ENCODE assay signal across 29 cellular contexts in genomic region chr6:120990866-120991265, GRCh38.
"Had no signal": no experiment of that assay in that cellular context is flagged by ENCODE, and none has a peak within 500 bp of the region (broad histone marks: within the 10 kb centered on the region; RNA-seq: fewer than 3 reads in every experiment).

No MANE protein-coding gene starts in this region.

- H3K27ac Mint-ChIP-seq: stimulated activated effector memory CD8-positive, alpha-beta T cell treated with anti-CD3 and anti-CD28 coated beads, Interleukin-12 subunit alpha, Interleukin-12 subunit beta, amount 100 ng/mL, for 72 hours; stimulated activated memory B cell treated with anti-CD40 and anti-IgM and Interleukin-4, amounts not matched to agents 10 μg/mL and 1 μg/mL and 100 μg/mL, for 72 hours; stimulated activated naive B cell treated with anti-CD40 and anti-IgM and Interleukin-4, amounts not matched to agents 10 μg/mL and 1 μg/mL and 100 μg/mL, for 72 hours; stimulated activated naive CD8-positive, alpha-beta T cell treated with anti-CD3 and anti-CD28 coated beads, Interleukin-15, amount 100 ng/mL, for 72 hours; stimulated activated naive CD8-positive, alpha-beta T cell treated with anti-CD3 and anti-CD28 coated beads, Interleukin-15, Interleukin-2, amounts not matched to agents 100 ng/mL and 50 ng/mL, for 24 hours; type B pancreatic cell had no signal

- H3K27ac ChIP-seq: stomach, suprapubic skin, testis, thoracic aorta, thyroid gland, tibial artery, tibial nerve, transverse colon, upper lobe of left lung, upper lobe of right lung, uterus, vagina had no signal

- FAIRE-seq: urothelium cell line had no signal

- H3K9me3 Mint-ChIP-seq: stimulated activated memory B cell treated with anti-CD40 and anti-IgM and Interleukin-4, amounts not matched to agents 10 μg/mL and 1 μg/mL and 100 μg/mL, for 72 hours; stimulated activated naive B cell treated with anti-CD40 and anti-IgM and Interleukin-4, amounts not matched to agents 10 μg/mL and 1 μg/mL and 100 μg/mL, for 72 hours; stimulated activated naive CD8-positive, alpha-beta T cell treated with anti-CD3 and anti-CD28 coated beads, Interleukin-15, amount 100 ng/mL, for 72 hours; type B pancreatic cell had no signal

- H3K9me3 ChIP-seq: stomach, suprapubic skin, testis, thoracic aorta, thyroid gland, tibial artery, tibial nerve, transverse colon, upper lobe of left lung, upper lobe of right lung, uterus, vagina had no signal

- DNase-seq: stimulated activated CD4-positive, alpha-beta T cell treated with anti-CD3 and anti-CD28 coated beads, Interleukin-2, amount 100 ng/mL, for 48 hours; stimulated activated CD4-positive, alpha-beta T cell treated with anti-CD3 and anti-CD28 coated beads, Interleukin-4, amount 100 ng/mL, for 1 hour; stimulated activated CD4-positive, alpha-beta T cell treated with anti-CD3 and anti-CD28 coated beads, Interleukin-4, amount 100 ng/mL, for 24 hours; stimulated activated CD4-positive, alpha-beta T cell treated with anti-CD3 and anti-CD28 coated beads, Interleukin-4, amount 100 ng/mL, for 4 hours; stimulated activated CD8-positive, alpha-beta memory T cell treated with anti-CD3 and anti-CD28 coated beads, Interleukin-4, amount 100 ng/mL, for 48 hours; stimulated activated naive B cell treated with anti-CD40 and anti-IgM and Interleukin-4, amounts not matched to agents 10 μg/mL and 1 μg/mL and 100 μg/mL, for 72 hours; stimulated activated naive CD4-positive, alpha-beta T cell; stimulated activated naive CD4-positive, alpha-beta T cell treated with Interleukin-2 at 50 U/mL for 16 hours; stimulated activated naive CD8-positive, alpha-beta T cell treated with anti-CD3 and anti-CD28 coated beads, Interleukin-15, amount 100 ng/mL, for 72 hours; stimulated activated naive CD8-positive, alpha-beta T cell treated with anti-CD3 and anti-CD28 coated beads, Interleukin-15, Interleukin-2, amounts not matched to agents 100 U/mL and 50 U/mL, for 24 hours; stomach; substantia nigra; testis; thyroid gland; tibial artery; transverse colon; trophoblast cell; upper lobe of left lung; upper lobe of right lung; uterus had no signal

- H3K27me3 Mint-ChIP-seq: stimulated activated naive CD8-positive, alpha-beta T cell treated with anti-CD3 and anti-CD28 coated beads, Interleukin-15, amount 100 ng/mL, for 72 hours; stimulated activated naive CD8-positive, alpha-beta T cell treated with anti-CD3 and anti-CD28 coated beads, Interleukin-15, Interleukin-2, amounts not matched to agents 100 ng/mL and 50 ng/mL, for 24 hours; type B pancreatic cell had no signal

- H3K4me1 Mint-ChIP-seq: stimulated activated effector memory CD8-positive, alpha-beta T cell treated with anti-CD3 and anti-CD28 coated beads, Interleukin-12 subunit alpha, Interleukin-12 subunit beta, amount 100 ng/mL, for 72 hours; stimulated activated memory B cell treated with anti-CD40 and anti-IgM and Interleukin-4, amounts not matched to agents 10 μg/mL and 1 μg/mL and 100 μg/mL, for 72 hours; stimulated activated naive B cell treated with anti-CD40 and anti-IgM and Interleukin-4, amounts not matched to agents 10 μg/mL and 1 μg/mL and 100 μg/mL, for 72 hours; stimulated activated naive CD8-positive, alpha-beta T cell treated with anti-CD3 and anti-CD28 coated beads, Interleukin-15, amount 100 ng/mL, for 72 hours had no signal

- H3K4me3 Mint-ChIP-seq: stimulated activated effector memory CD8-positive, alpha-beta T cell treated with anti-CD3 and anti-CD28 coated beads, Interleukin-12 subunit alpha, Interleukin-12 subunit beta, amount 100 ng/mL, for 72 hours; stimulated activated memory B cell treated with anti-CD40 and anti-IgM and Interleukin-4, amounts not matched to agents 10 μg/mL and 1 μg/mL and 100 μg/mL, for 72 hours; stimulated activated naive B cell treated with anti-CD40 and anti-IgM and Interleukin-4, amounts not matched to agents 10 μg/mL and 1 μg/mL and 100 μg/mL, for 72 hours; stimulated activated naive CD8-positive, alpha-beta T cell treated with anti-CD3 and anti-CD28 coated beads, Interleukin-15, amount 100 ng/mL, for 72 hours; stimulated activated naive CD8-positive, alpha-beta T cell treated with anti-CD3 and anti-CD28 coated beads, Interleukin-15, Interleukin-2, amounts not matched to agents 100 ng/mL and 50 ng/mL, for 24 hours; type B pancreatic cell had no signal

- H3K36me3 ChIP-seq: stomach, suprapubic skin, thoracic aorta, thyroid gland, tibial artery, tibial nerve, transverse colon, upper lobe of left lung, upper lobe of right lung, uterus, vagina had no signal

- H3K4me3 ChIP-seq: stomach, suprapubic skin, testis, thoracic aorta, thyroid gland, tibial artery, tibial nerve, transverse colon, upper lobe of left lung, upper lobe of right lung, uterus, vagina had no signal

- H3K4me1 ChIP-seq: stomach, suprapubic skin, testis, thyroid gland, tibial artery, tibial nerve, transverse colon, upper lobe of left lung, upper lobe of right lung, uterus, vagina had no signal

- H3K36me3 Mint-ChIP-seq: stimulated activated effector memory CD8-positive, alpha-beta T cell treated with anti-CD3 and anti-CD28 coated beads, Interleukin-12 subunit alpha, Interleukin-12 subunit beta, amount 100 ng/mL, for 72 hours; stimulated activated memory B cell treated with anti-CD40 and anti-IgM and Interleukin-4, amounts not matched to agents 10 μg/mL and 1 μg/mL and 100 μg/mL, for 72 hours; stimulated activated naive B cell treated with anti-CD40 and anti-IgM and Interleukin-4, amounts not matched to agents 10 μg/mL and 1 μg/mL and 100 μg/mL, for 72 hours; type B pancreatic cell had no signal
